Comparison of ENCODE assay signal across 8 cellular contexts in genomic region chr3:48446425-48447193, GRCh38. TPM values are rescaled to one million over a fixed set of nuclear protein-coding genes. Genes with fewer than 3 reads are reported as not detected.
A peak's percentile ranks its signal among the peaks of the same experiment; 100 is the strongest.
DNase-seq lines count a peak whose midpoint lies in the region; ATAC-seq, FAIRE-seq and TF ChIP-seq lines count a peak whose summit lies in the region.

ATRIP (plus strand) TSS chr3:48446737; CDS start chr3:48446846, 109 bp downstream.

- FAIRE-seq in D721Med (lab: Jason Lieb, UNC) = no peak

- in situ Hi-C loops in astrocyte of the cerebellum (cut with HindIII; ENCODE audit: low sequenced_read_pairs) = loop anchor here (25.0 kb wide), 1 partner anchor 184 kb away; no protein-coding TSS in a partner anchor

- peaks cover 5% of the 10 kb centered on the region for H4K20me1 ChIP-seq in hepatocyte (ENCODE audit: insufficient read depth, poor library complexity, severe bottlenecking)

- WGBS in hepatocyte (ENCODE audit: low lambda C conversion rate, missing lambda C conversion rate) = 1% methylated on average over 53 of the region's 91 CpGs

- H3K4me1 ChIP-seq in hepatocyte (ENCODE audit: insufficient read depth) = peaks cover 18% of the 10 kb centered on the region

- peak; percentile 85 for ATAC-seq in GM18502 (IDR thresholded peaks at IDR 0.05; ENCODE audit: poor library complexity, unreplicated experiment)
- ATAC-seq in HG02852 (IDR thresholded peaks at IDR 0.05; ENCODE audit: unreplicated experiment) = peak; percentile 79

- DNase-seq in NCI-H2029 (lab: John Stamatoyannopoulos, UW) (peak; percentile 67), T1000 (lab: John Stamatoyannopoulos, UW) (peak; percentile 86), astrocyte of the cerebellum (ENCODE audit: low read depth) (peak; percentile 39), hepatocyte (ENCODE audit: low spot score) (peak; percentile 96), retinal pigment epithelial cell (ENCODE audit: low read depth) (no peak), D721Med (ENCODE audit: insufficient read length, low spot score) (no peak)

- peaks cover 36% of the 10 kb centered on the region for H3K79me2 ChIP-seq in hepatocyte

- H3K4me3 ChIP-seq in astrocyte of the cerebellum (ENCODE audit: low read depth, low read length) (peak within 1 kb of the TSS; percentile 84), hepatocyte (peak within 1 kb of the TSS; percentile 75), retinal pigment epithelial cell (ENCODE audit: low read length) (peak within 1 kb of the TSS; percentile 92)

- H2AFZ ChIP-seq in hepatocyte = peak within 1 kb of the TSS; percentile 90

- TF ChIP-seq CTCF in astrocyte of the cerebellum (IDR thresholded peaks at IDR 0.05; ENCODE audit: low read depth, low read length, missing control alignments) (no peak), hepatocyte (IDR thresholded peaks at IDR 0.05; ENCODE audit: poor library complexity) (no peak), retinal pigment epithelial cell (conservative IDR thresholded peaks at IDR 0.05; ENCODE audit: low read depth, low read length) (no peak), D721Med (IDR thresholded peaks at IDR 0.05; ENCODE audit: insufficient read depth, missing control alignments) (no peak)

- H3K36me3 ChIP-seq in hepatocyte (replicated peaks; ENCODE audit: insufficient read depth, low read depth) = no peaks in the 10 kb centered on the region

- H3K27ac ChIP-seq in hepatocyte = peak within 1 kb of the TSS; percentile 79

- no peaks in the 10 kb centered on the region for H3K9me2 ChIP-seq in hepatocyte (replicated peaks; ENCODE audit: insufficient read depth)

- no peaks in the 10 kb centered on the region for H3K27me3 ChIP-seq in hepatocyte

- H3K9me3 ChIP-seq in hepatocyte (ENCODE audit: low read depth) = no peaks in the 10 kb centered on the region

- peak within 1 kb of the TSS; percentile 91 for H3K4me2 ChIP-seq in hepatocyte

RNA-seq across cellular contexts. Expression of gene ATRIP, which starts in this region (rescaled TPM):
- 4.5 and 4.9 TPM in 2 replicates for total RNA-seq in hepatocyte
- 4.3 and 6.7 TPM in 2 replicates for polyA plus RNA-seq in hepatocyte

Comparison
In these comparisons a context has a peak if more than half of its experiments do, and no peak if none do; other contexts are left out.
1. DNase-seq: peak in NCI-H2029 (single experiment), T1000 (single experiment), astrocyte of the cerebellum (single experiment) and hepatocyte (single experiment); none in retinal pigment epithelial cell (single experiment) and D721Med (single experiment).
2. Peak in every context shown above with its lines, with median percentiles within 50 percentile points of each other: H3K4me3 ChIP-seq.